ENCODE assay signal across 1 cellular context in genomic region chr1:23854568-23854967, GRCh38.
A peak's percentile ranks its signal among the peaks of the same experiment; 100 is the strongest.
TF ChIP-seq lines count a peak whose summit lies in the region.

No MANE protein-coding gene starts in this region.

TF ChIP-seq in HepG2, 621 proteins besides CTCF, POLR2A, EP300 and RAD21:
- TF ChIP-seq ZNF451 (CRISPR knock-in tag; IDR thresholded peaks at IDR 0.05): no peak
- TF ChIP-seq ZNF331 (CRISPR knock-in tag; IDR thresholded peaks at IDR 0.05): no peak
- peak; percentile 50; the same call in 1 of the 2 replicates for TF ChIP-seq SMC3 (IDR thresholded peaks at IDR 0.05; ENCODE audit: low read length)
- no peak for TF ChIP-seq DR1 (CRISPR knock-in tag; IDR thresholded peaks at IDR 0.05)
- TF ChIP-seq PATZ1 (CRISPR knock-in tag; IDR thresholded peaks at IDR 0.05): peak; percentile 22; the same call in 1 of the 2 replicates
- TF ChIP-seq STAG1 (CRISPR knock-in tag; IDR thresholded peaks at IDR 0.05): peak; percentile 68
